ENCODE assay signal across 20 cellular contexts in the genomic region with DNA sequence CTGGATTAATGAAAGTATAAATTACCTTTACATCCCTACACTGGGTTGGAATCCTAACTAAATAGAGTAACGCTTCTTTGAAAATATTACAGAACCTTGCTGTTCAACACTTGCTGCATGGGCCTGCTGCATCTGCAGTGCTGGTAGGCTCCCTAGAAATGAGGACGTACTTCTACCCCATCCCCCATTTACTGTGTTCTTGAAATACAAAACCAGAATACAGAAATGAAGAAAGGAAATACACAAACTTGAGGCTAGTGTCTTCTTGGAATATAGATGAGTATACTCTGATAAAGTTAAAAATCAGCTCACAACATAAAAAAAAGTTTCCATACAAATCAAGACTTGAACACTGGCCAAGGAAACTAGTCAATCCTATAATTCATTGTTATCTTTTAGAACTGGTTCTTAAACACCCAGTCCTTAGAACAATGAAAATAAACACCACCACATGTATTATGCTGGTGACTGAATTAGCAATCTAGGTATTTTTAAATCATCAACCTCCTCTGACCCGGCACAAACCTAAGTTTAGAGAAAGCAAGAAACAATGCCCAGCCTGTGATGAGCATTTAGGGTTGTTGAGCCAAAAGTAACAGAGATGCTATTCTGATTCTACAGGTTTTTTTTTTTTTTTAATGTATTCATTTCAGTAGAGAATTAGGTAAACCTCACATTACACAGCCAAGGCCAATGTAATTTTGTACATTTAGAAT.
"Had no signal": no experiment of that assay in that cellular context is flagged by ENCODE, and none has a peak within 500 bp of the region (broad histone marks: within the 10 kb centered on the region; RNA-seq: fewer than 3 reads in every experiment).

No MANE protein-coding gene starts in this region.

- DNase-seq: activated CD4-positive, CD25-positive, alpha-beta regulatory T cell; activated CD8-positive, alpha-beta memory T cell treated with anti-CD3 and anti-CD28 coated beads, Interleukin-2, amount 50 U/mL, for 4 hours; activated naive CD4-positive, alpha-beta T cell; activated naive CD8-positive, alpha-beta T cell treated with anti-CD3 and anti-CD28 coated beads, Interleukin-2, amount 10 ng/mL, durations not matched to agents 7 days and 5 days; body of pancreas; caudate nucleus; foreskin keratinocyte; glutamatergic neuron; hypothalamus; islet precursor cell; SK-N-SH; stimulated activated CD4-positive, alpha-beta T cell treated with anti-CD3 and anti-CD28 coated beads, Interleukin-2, amount 100 ng/mL, for 24 hours; trophoblast cell had no signal

- ATAC-seq: body of pancreas, foreskin keratinocyte had no signal

- H3K4me1 ChIP-seq: body of pancreas, foreskin keratinocyte, suprapubic skin had no signal

- H3K9me3 Mint-ChIP-seq: activated naive CD8-positive, alpha-beta T cell treated with anti-CD3 and anti-CD28 coated beads, Interleukin-2, amount 10 ng/mL, durations not matched to agents 7 days and 5 days; activated T-helper 1 cell treated with anti-CD3 and anti-CD28 coated beads, Interleukin-12 subunit alpha, Interleukin-12 subunit beta, Interleukin-2, Interleukin-4 antibody, amounts not matched to agents 30 ng/mL and 10 ng/mL and 1 ng/mL, durations not matched to agents 14 hours and 24 hours and 36 hours; mesothelial cell of epicardium; nephron; stimulated activated naive CD8-positive, alpha-beta T cell treated with anti-CD3 and anti-CD28 coated beads, Interleukin-15, Interleukin-2, amounts not matched to agents 100 ng/mL and 50 ng/mL, for 24 hours had no signal

- H3K27me3 Mint-ChIP-seq: activated naive CD8-positive, alpha-beta T cell treated with anti-CD3 and anti-CD28 coated beads, Interleukin-2, amount 10 ng/mL, durations not matched to agents 7 days and 5 days; stimulated activated naive CD8-positive, alpha-beta T cell treated with anti-CD3 and anti-CD28 coated beads, Interleukin-15, Interleukin-2, amounts not matched to agents 100 ng/mL and 50 ng/mL, for 24 hours had no signal

- H3K4me3 ChIP-seq: body of pancreas, right atrium auricular region, suprapubic skin had no signal

- H3K36me3 ChIP-seq: right atrium auricular region, suprapubic skin had no signal

- H3K4me1 Mint-ChIP-seq: mesothelial cell of epicardium had no signal

- H3K27ac ChIP-seq: body of pancreas, epithelial cell of prostate, foreskin keratinocyte, suprapubic skin had no signal

- H3K36me3 Mint-ChIP-seq: mesothelial cell of epicardium had no signal

- H3K9ac ChIP-seq: SK-N-SH had no signal

- H3K9me3 ChIP-seq: body of pancreas, right atrium auricular region, SK-N-SH, suprapubic skin had no signal

- H3K4me2 ChIP-seq: SK-N-SH had no signal

- H3K27ac Mint-ChIP-seq: activated naive CD8-positive, alpha-beta T cell treated with anti-CD3 and anti-CD28 coated beads, Interleukin-2, amount 10 ng/mL, durations not matched to agents 7 days and 5 days; activated T-helper 1 cell treated with anti-CD3 and anti-CD28 coated beads, Interleukin-12 subunit alpha, Interleukin-12 subunit beta, Interleukin-2, Interleukin-4 antibody, amounts not matched to agents 30 ng/mL and 10 ng/mL and 1 ng/mL, durations not matched to agents 14 hours and 24 hours and 36 hours; mesothelial cell of epicardium; stimulated activated naive CD8-positive, alpha-beta T cell treated with anti-CD3 and anti-CD28 coated beads, Interleukin-15, Interleukin-2, amounts not matched to agents 100 ng/mL and 50 ng/mL, for 24 hours had no signal

- H3K27me3 ChIP-seq: body of pancreas, foreskin keratinocyte, right atrium auricular region, suprapubic skin had no signal

- H3K4me3 Mint-ChIP-seq: activated naive CD8-positive, alpha-beta T cell treated with anti-CD3 and anti-CD28 coated beads, Interleukin-2, amount 10 ng/mL, durations not matched to agents 7 days and 5 days; activated T-helper 1 cell treated with anti-CD3 and anti-CD28 coated beads, Interleukin-12 subunit alpha, Interleukin-12 subunit beta, Interleukin-2, Interleukin-4 antibody, amounts not matched to agents 30 ng/mL and 10 ng/mL and 1 ng/mL, durations not matched to agents 14 hours and 24 hours and 36 hours; mesothelial cell of epicardium; nephron; stimulated activated naive CD8-positive, alpha-beta T cell treated with anti-CD3 and anti-CD28 coated beads, Interleukin-15, Interleukin-2, amounts not matched to agents 100 ng/mL and 50 ng/mL, for 24 hours had no signal
